Comparison of ENCODE assay signal across 8 cellular contexts in the genomic region with DNA sequence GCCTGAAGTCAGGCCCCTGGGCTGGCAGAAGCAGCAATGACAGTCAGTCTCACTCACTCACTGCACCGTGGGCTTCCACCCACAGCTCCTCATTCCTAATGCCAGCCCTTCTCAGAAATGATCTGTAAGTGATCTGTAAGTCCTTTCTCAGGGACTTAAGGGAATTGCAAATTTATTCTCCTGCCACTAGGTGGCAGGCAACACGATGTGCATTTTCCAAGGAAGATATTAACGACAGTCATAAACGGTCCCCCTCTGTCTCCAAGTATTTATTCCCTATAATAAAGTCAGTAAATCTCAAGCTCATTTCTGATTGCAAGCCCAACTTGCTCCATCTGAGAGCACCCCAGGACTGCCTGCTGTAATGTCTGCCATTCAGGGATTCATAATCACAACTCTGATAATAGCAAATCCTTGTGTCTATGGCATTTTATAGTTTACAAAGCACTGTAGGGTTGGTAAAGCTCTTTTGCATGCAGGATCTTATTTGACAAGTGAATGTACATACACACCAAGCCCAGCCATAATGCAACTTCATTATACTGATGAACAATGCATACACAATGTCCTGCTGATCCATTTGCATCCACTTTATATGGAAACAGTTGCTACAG.
A peak's percentile ranks its signal among the peaks of the same experiment; 100 is the strongest.
DNase-seq lines count a peak whose midpoint lies in the region; ATAC-seq and TF ChIP-seq lines count a peak whose summit lies in the region.

No MANE protein-coding gene starts in this region.

- no peak overlapping the region for H3K4me2 ChIP-seq in PC-3 (ENCODE audit: low read length)

- intact Hi-C loops in PC-3 (cut with micrococcal nuclease) = loop anchor here (2.0 kb wide), 4 partner anchors 126 to 288 kb away; no protein-coding TSS in a partner anchor

- H3K4me1 ChIP-seq in PC-3 (ENCODE audit: insufficient read depth, low read length) = peaks cover 12% of the 10 kb centered on the region

- H3K4me3 Mint-ChIP-seq in endothelial cell (ENCODE audit: unreplicated experiment) (no peak overlapping the region), osteocyte (ENCODE audit: unreplicated experiment) (no peak overlapping the region)

- H3K27ac Mint-ChIP-seq in endothelial cell (ENCODE audit: unreplicated experiment) (no peak overlapping the region), osteocyte (ENCODE audit: unreplicated experiment) (no peak overlapping the region)

- peak overlapping the region; percentile 42; the same call in 1 of the 2 replicates for H2AFZ ChIP-seq in PC-3 (ENCODE audit: low read length)

- H3K27me3 Mint-ChIP-seq in endothelial cell (ENCODE audit: unreplicated experiment) = peaks cover 4% of the 10 kb centered on the region
- peaks cover 69% of the 10 kb centered on the region for H3K27me3 Mint-ChIP-seq in osteocyte (ENCODE audit: unreplicated experiment)

- no peaks in the 10 kb centered on the region for H3K9me2 ChIP-seq in PC-3 (replicated peaks; ENCODE audit: low read length)

- no peaks in the 10 kb centered on the region for H3K36me3 ChIP-seq in PC-3 (ENCODE audit: low read depth, low read length)

- CTCF ChIA-PET in PC-3 (lab: Charles Lee) = interaction anchor here (0.5 to 1.2 kb wide), 3 partner anchors 46 to 311 kb away, joined by 3 to 10 read pairs (median 3); no protein-coding TSS in a partner anchor

- H3K36me3 Mint-ChIP-seq in endothelial cell (ENCODE audit: low read depth, unreplicated experiment) (no peaks in the 10 kb centered on the region), osteocyte (ENCODE audit: unreplicated experiment) (no peaks in the 10 kb centered on the region)

- H3K4me3 ChIP-seq in PC-3 (ENCODE audit: low read length) = no peak overlapping the region

- H3K79me2 ChIP-seq in PC-3 (ENCODE audit: low read length) = no peaks in the 10 kb centered on the region

- H3K4me1 Mint-ChIP-seq in endothelial cell (ENCODE audit: unreplicated experiment) (peaks cover 9% of the 10 kb centered on the region), osteocyte (ENCODE audit: unreplicated experiment) (peaks cover 6% of the 10 kb centered on the region)

- H3K9ac ChIP-seq in PC-3 (ENCODE audit: low read length) = no peak overlapping the region

- H3K9me3 ChIP-seq in PC-3 (ENCODE audit: low read length) = no peaks in the 10 kb centered on the region

- TF ChIP-seq CTCF in PC-3 (conservative IDR thresholded peaks at IDR 0.05; ENCODE audit: low read depth, low read length) = peak; percentile 92
- peak; percentile 91 for TF ChIP-seq CTCF in endothelial cell (IDR thresholded peaks at IDR 0.05; ENCODE audit: unreplicated experiment)
- peak; percentile 76 for TF ChIP-seq CTCF in osteocyte (IDR thresholded peaks at IDR 0.05)

- DNase-seq in Daoy (ENCODE audit: low read depth) (peak; percentile 51), HT-29 (ENCODE audit: low spot score) (peak; percentile 70), PC-3 (peak; percentile 84), endothelial cell (ENCODE audit: low spot score) (peak; percentile 19), osteocyte (ENCODE audit: extremely low spot score, unreplicated experiment) (no peak)
- no peak for DNase-seq in NK-92 treated with Interleukin-12 subunit alpha and Interleukin-12 subunit beta, amount 100 ng/mL, for 24 hours (lab: John Stamatoyannopoulos, UW)
- no peak for DNase-seq in activated CD8-positive, alpha-beta memory T cell treated with anti-CD3 and anti-CD28 coated beads, Interleukin-2, amount 50 U/mL, for 4 hours

- H3K9me3 Mint-ChIP-seq in endothelial cell (ENCODE audit: unreplicated experiment) (no peaks in the 10 kb centered on the region), osteocyte (ENCODE audit: unreplicated experiment) (no peaks in the 10 kb centered on the region)

- no peaks in the 10 kb centered on the region for H4K20me1 ChIP-seq in PC-3 (ENCODE audit: low read length)

- ATAC-seq in PC-3 (peak; percentile 61), GM21529 (IDR thresholded peaks at IDR 0.05; ENCODE audit: unreplicated experiment) (no peak)

- H3F3A ChIP-seq in PC-3 (ENCODE audit: low read length, unreplicated experiment) = no peaks in the 10 kb centered on the region

- no TSS peak for BruUV-seq in PC-3 (replicated peaks; lab: Mats Ljungman, UMichigan)

- H3K27me3 ChIP-seq in PC-3 (ENCODE audit: low read length) = no peaks in the 10 kb centered on the region

- H3K27ac ChIP-seq in PC-3 (ENCODE audit: low read length) = no peak overlapping the region

- POLR2A ChIA-PET in PC-3 (lab: Charles Lee; ENCODE audit: unreplicated experiment) = no interaction called here

Comparison
In these comparisons a context has a peak if more than half of its experiments do, and no peak if none do; other contexts are left out.
1. DNase-seq: peak in Daoy (single experiment), HT-29 (single experiment), PC-3 (single experiment) and endothelial cell (single experiment); none in osteocyte (single experiment), NK-92 treated with Interleukin-12 subunit alpha and Interleukin-12 subunit beta, amount 100 ng/mL, for 24 hours (single experiment) and activated CD8-positive, alpha-beta memory T cell treated with anti-CD3 and anti-CD28 coated beads, Interleukin-2, amount 50 U/mL, for 4 hours (single experiment).
2. Peak in every context shown above with its lines, with median percentiles within 50 percentile points of each other: CTCF ChIP-seq.